Comparison of ENCODE assay signal across 8 cellular contexts in the genomic region with DNA sequence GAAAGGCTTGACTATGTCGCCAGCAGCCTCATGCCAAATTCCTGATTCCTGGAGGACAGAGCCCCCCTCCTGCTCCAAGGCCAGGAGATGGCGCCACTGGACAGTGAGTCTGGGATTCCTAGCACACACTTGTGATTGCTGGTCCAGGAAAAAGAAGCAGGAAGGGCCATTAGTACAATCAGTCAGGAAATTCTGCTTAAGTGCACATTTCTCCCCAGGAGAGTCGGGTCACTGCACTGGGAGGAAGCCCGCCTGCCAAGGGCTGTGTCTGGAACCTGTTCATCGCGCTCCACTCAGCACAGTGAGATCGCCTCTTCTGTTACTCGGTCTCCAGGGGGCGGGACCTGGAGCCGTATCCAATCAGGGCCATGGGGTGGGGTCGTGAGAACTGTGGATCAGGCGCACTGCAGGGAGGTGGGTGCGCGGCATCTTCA.
DNase-seq lines count a peak whose midpoint lies in the region; ATAC-seq lines count a peak whose summit lies in the region.

No MANE protein-coding gene starts in this region.

- ATAC-seq in effector memory CD8-positive, alpha-beta T cell (replicated peaks), result no peak
- no peak for ATAC-seq in HG02571 (IDR thresholded peaks at IDR 0.05; ENCODE audit: unreplicated experiment)

- intact Hi-C loops in dendritic cell treated with granulocyte-macrophage colony-stimulating factor and Interleukin-4, amounts not matched to agents 40 ng/mL and 50 ng/mL, for 4 days (cut with micrococcal nuclease), result no loop called here

- DNase-seq in G401 (ENCODE audit: low spot score) (peak; percentile 82), NCI-H1930 (lab: John Stamatoyannopoulos, UW) (peak; percentile 51), left kidney (ENCODE audit: low read depth, low spot score) (peak; percentile 95)
- DNase-seq in stimulated activated CD4-positive, alpha-beta T cell treated with anti-CD3 and anti-CD28 coated beads, Interleukin-4, amount 100 ng/mL, for 48 hours (ENCODE audit: low read depth in 2 of 2), result peak; percentile 15 to 17
- no peak for DNase-seq in effector memory CD8-positive, alpha-beta T cell
- no peak for DNase-seq in activated CD4-positive, alpha-beta T cell treated with anti-CD3 and anti-CD28 coated beads, Interleukin-2, amount 10 ng/mL, durations not matched to agents 7 days and 5 days

- no peaks in the 10 kb centered on the region for H3K36me3 Mint-ChIP-seq in dendritic cell treated with granulocyte-macrophage colony-stimulating factor and Interleukin-4, amounts not matched to agents 40 ng/mL and 50 ng/mL, for 4 days (ENCODE audit: low read depth)
- no peaks in the 10 kb centered on the region for H3K36me3 Mint-ChIP-seq in effector memory CD8-positive, alpha-beta T cell (ENCODE audit: insufficient read depth)
- peaks cover 3% of the 10 kb centered on the region for H3K36me3 Mint-ChIP-seq in activated CD4-positive, alpha-beta T cell treated with anti-CD3 and anti-CD28 coated beads, Interleukin-2, amount 10 ng/mL, durations not matched to agents 7 days and 5 days (ENCODE audit: low read depth)

- POLR2A ChIA-PET in activated CD4-positive, alpha-beta T cell treated with anti-CD3 and anti-CD28 coated beads, Interleukin-2, amount 10 ng/mL, durations not matched to agents 7 days and 5 days (lab: Charles Lee), result no interaction called here

- in situ Hi-C loops in G401 (cut with HindIII; ENCODE audit: low sequenced_read_pairs), result no loop called here

- peaks cover 7% of the 10 kb centered on the region for H3K4me1 Mint-ChIP-seq in dendritic cell treated with granulocyte-macrophage colony-stimulating factor and Interleukin-4, amounts not matched to agents 40 ng/mL and 50 ng/mL, for 4 days (ENCODE audit: low read depth)
- peaks cover 0 to 3% of the 10 kb centered on the region in 2 donors for H3K4me1 Mint-ChIP-seq in effector memory CD8-positive, alpha-beta T cell (ENCODE audit: low read depth in 2 of 2)
- peaks cover 2% of the 10 kb centered on the region for H3K4me1 Mint-ChIP-seq in activated CD4-positive, alpha-beta T cell treated with anti-CD3 and anti-CD28 coated beads, Interleukin-2, amount 10 ng/mL, durations not matched to agents 7 days and 5 days

- H3K27me3 Mint-ChIP-seq in dendritic cell treated with granulocyte-macrophage colony-stimulating factor and Interleukin-4, amounts not matched to agents 40 ng/mL and 50 ng/mL, for 4 days, result peaks cover 24% of the 10 kb centered on the region
- H3K27me3 Mint-ChIP-seq in effector memory CD8-positive, alpha-beta T cell, result peaks cover 10 to 31% of the 10 kb centered on the region in 2 donors
- H3K27me3 Mint-ChIP-seq in activated CD4-positive, alpha-beta T cell treated with anti-CD3 and anti-CD28 coated beads, Interleukin-2, amount 10 ng/mL, durations not matched to agents 7 days and 5 days, result peaks cover 3% of the 10 kb centered on the region

- H3K27ac Mint-ChIP-seq in dendritic cell treated with granulocyte-macrophage colony-stimulating factor and Interleukin-4, amounts not matched to agents 40 ng/mL and 50 ng/mL, for 4 days, result no peak overlapping the region
- H3K27ac Mint-ChIP-seq in effector memory CD8-positive, alpha-beta T cell, result no peak overlapping the region
- no peak overlapping the region for H3K27ac Mint-ChIP-seq in activated CD4-positive, alpha-beta T cell treated with anti-CD3 and anti-CD28 coated beads, Interleukin-2, amount 10 ng/mL, durations not matched to agents 7 days and 5 days

- CTCF ChIA-PET in activated CD4-positive, alpha-beta T cell treated with anti-CD3 and anti-CD28 coated beads, Interleukin-2, amount 10 ng/mL, durations not matched to agents 7 days and 5 days (lab: Charles Lee), result interaction anchor here (0.6 kb wide), 1 partner anchor 126 kb away, joined by 4 read pairs; no protein-coding TSS in a partner anchor

- peaks cover 40% of the 10 kb centered on the region for H3K9me3 Mint-ChIP-seq in dendritic cell treated with granulocyte-macrophage colony-stimulating factor and Interleukin-4, amounts not matched to agents 40 ng/mL and 50 ng/mL, for 4 days
- no peaks in the 10 kb centered on the region for H3K9me3 Mint-ChIP-seq in effector memory CD8-positive, alpha-beta T cell
- peaks cover 22% of the 10 kb centered on the region for H3K9me3 Mint-ChIP-seq in activated CD4-positive, alpha-beta T cell treated with anti-CD3 and anti-CD28 coated beads, Interleukin-2, amount 10 ng/mL, durations not matched to agents 7 days and 5 days

- H3K4me3 Mint-ChIP-seq in dendritic cell treated with granulocyte-macrophage colony-stimulating factor and Interleukin-4, amounts not matched to agents 40 ng/mL and 50 ng/mL, for 4 days, result peak overlapping the region; percentile 54
- H3K4me3 Mint-ChIP-seq in effector memory CD8-positive, alpha-beta T cell, result no peak overlapping the region
- no peak overlapping the region for H3K4me3 Mint-ChIP-seq in activated CD4-positive, alpha-beta T cell treated with anti-CD3 and anti-CD28 coated beads, Interleukin-2, amount 10 ng/mL, durations not matched to agents 7 days and 5 days

Comparison
In these comparisons a context has a peak if more than half of its experiments do, and no peak if none do; other contexts are left out.
1. DNase-seq: peak in G401 (single experiment), NCI-H1930 (2 of 2), left kidney (single experiment) and stimulated activated CD4-positive, alpha-beta T cell treated with anti-CD3 and anti-CD28 coated beads, Interleukin-4, amount 100 ng/mL, for 48 hours (2 of 2); none in effector memory CD8-positive, alpha-beta T cell (0 of 3) and activated CD4-positive, alpha-beta T cell treated with anti-CD3 and anti-CD28 coated beads, Interleukin-2, amount 10 ng/mL, durations not matched to agents 7 days and 5 days (single experiment).